9 cellular contexts compared by ENCODE assay signal in genomic region chr20:34215711-34216381, GRCh38. TPM values are rescaled to one million over a fixed set of nuclear protein-coding genes. Genes with fewer than 3 reads are reported as not detected.
DNase-seq lines count a peak whose midpoint lies in the region; ATAC-seq, FAIRE-seq and TF ChIP-seq lines count a peak whose summit lies in the region.
"Had no signal": no experiment of that assay in that cellular context is flagged by ENCODE, and none has a peak within 500 bp of the region (broad histone marks: within the 10 kb centered on the region; RNA-seq: fewer than 3 reads in every experiment).

No MANE protein-coding gene starts in this region.

- FAIRE-seq in kidney (lab: Jason Lieb, UNC), result no peak

- DNase-seq in DMS79 treated with DMSO at 0.1 percent for 48 hours (lab: John Stamatoyannopoulos, UW), result peak; percentile 91
- DNase-seq in NCI-H1436 (lab: John Stamatoyannopoulos, UW), result peak; percentile 54
- DNase-seq in WTC11 (ENCODE audit: low spot score), result peak; percentile 87
- peak; percentile 33 for DNase-seq in cerebellar cortex (ENCODE audit: low spot score)
- DNase-seq in kidney, result peak; percentile 92
- peak; percentile 9 to 57 for DNase-seq in stimulated activated CD4-positive, alpha-beta T cell treated with anti-CD3 and anti-CD28 coated beads, Interleukin-12 subunit alpha, Interleukin-12 subunit beta, amount 100 ng/mL, for 24 hours (ENCODE audit: low read depth in 2 of 2)
- DNase-seq in NAMALWA (ENCODE audit: low spot score), result no peak

- peaks cover 5% of the 10 kb centered on the region; the same call in 1 of the 2 replicates for H3K4me1 Mint-ChIP-seq in WTC11

- H3K27ac ChIP-seq in kidney (ENCODE audit: low read depth in 2 of 2, low read length in 2 of 2), result peak overlapping the region; percentile 59 to 74
- H3K27ac ChIP-seq: SK-N-MC had no signal

- TF ChIP-seq CTCF in WTC11 (IDR thresholded peaks at IDR 0.05) (no peak), kidney (IDR thresholded peaks at IDR 0.05; ENCODE audit: borderline replicate concordance, extremely low read depth, insufficient read depth) (no peak)

- peaks cover 2 to 6% of the 10 kb centered on the region in 2 donors for H3K9me3 ChIP-seq in kidney (ENCODE audit: control insufficient read depth in 1 of 2, low read length in 2 of 2)

- peaks cover 25% of the 10 kb centered on the region for H3K27me3 Mint-ChIP-seq in WTC11 (ENCODE audit: low read depth)

- peak overlapping the region; percentile 46 to 70 for H3K4me3 ChIP-seq in kidney (ENCODE audit: low read length in 2 of 2)
- H3K4me3 ChIP-seq: SK-N-MC had no signal

- peaks cover 11% of the 10 kb centered on the region for H3K9me3 Mint-ChIP-seq in WTC11

- POLR2A ChIA-PET in WTC11 (lab: Charles Lee), result interaction anchor here (0.6 kb wide), 1 partner anchor 118 kb away, joined by 4 read pairs; no protein-coding TSS in a partner anchor

- peaks cover 0 to 7% of the 10 kb centered on the region in 2 donors for H3K4me1 ChIP-seq in kidney (ENCODE audit: control insufficient read depth in 1 of 2, insufficient read depth in 1 of 2, low read depth in 1 of 2, low read length in 2 of 2)

- H3K36me3 Mint-ChIP-seq in WTC11, result peaks cover 7% of the 10 kb centered on the region; the same call in 1 of the 2 replicates

- H3K9ac ChIP-seq in kidney (ENCODE audit: low read length in 2 of 2), result peak overlapping the region in 1 of 2 donors; percentile 51

- intact Hi-C loops in kidney (cut with DNase I), result no loop called here

- CTCF ChIA-PET in WTC11 (lab: Charles Lee), result interaction anchor here (0.7 to 1.0 kb wide), 3 partner anchors 11 to 307 kb away, joined by 3 read pairs; no protein-coding TSS in a partner anchor

- ATAC-seq in WTC11 (peak; percentile 98), GM19455 (IDR thresholded peaks at IDR 0.05; ENCODE audit: unreplicated experiment) (no peak)

- peak overlapping the region; percentile 30; the same call in 1 of the 2 replicates for H3K27ac Mint-ChIP-seq in WTC11

- no peaks in the 10 kb centered on the region for H3K36me3 ChIP-seq in kidney (ENCODE audit: control insufficient read depth in 1 of 2, insufficient read depth in 2 of 2, low read length in 2 of 2)

- no peak overlapping the region for H3K4me3 Mint-ChIP-seq in WTC11

TF ChIP-seq in WTC11, 78 proteins besides CTCF, POLR2A, EP300 and RAD21:
- TF ChIP-seq ELF4 (CRISPR knock-in tag; IDR thresholded peaks at IDR 0.05; ENCODE audit: low read depth), result no peak
- no peak for TF ChIP-seq IRF1 (CRISPR knock-in tag; IDR thresholded peaks at IDR 0.05)
- TF ChIP-seq MAX (CRISPR knock-in tag; IDR thresholded peaks at IDR 0.05), result peak; percentile 85
- peak; percentile 58; the same call in 1 of the 2 replicates for TF ChIP-seq FOXP1 (CRISPR knock-in tag; IDR thresholded peaks at IDR 0.05; ENCODE audit: borderline replicate concordance)
- TF ChIP-seq CREM (CRISPR knock-in tag; IDR thresholded peaks at IDR 0.05), result peak; percentile 67; the same call in 1 of the 2 replicates
- peak; percentile 33; the same call in 1 of the 2 replicates for TF ChIP-seq FOXK1 (CRISPR knock-in tag; IDR thresholded peaks at IDR 0.05)
- peak; percentile 79; the same call in 1 of the 2 replicates for TF ChIP-seq E2F5 (CRISPR knock-in tag; IDR thresholded peaks at IDR 0.05)
- TF ChIP-seq RELA (CRISPR knock-in tag; IDR thresholded peaks at IDR 0.05; ENCODE audit: borderline replicate concordance), result no peak
- TF ChIP-seq GABPB1 (CRISPR knock-in tag; IDR thresholded peaks at IDR 0.05), result peak; percentile 63
- no peak for TF ChIP-seq CDX4 (CRISPR knock-in tag; IDR thresholded peaks at IDR 0.05; ENCODE audit: borderline replicate concordance)
- TF ChIP-seq ZNF317 (CRISPR knock-in tag; IDR thresholded peaks at IDR 0.05; ENCODE audit: borderline replicate concordance, low read depth), result 0 out of 2 replicates have a peak, but pooled peaks have one; percentile 46
- TF ChIP-seq ETV6 (CRISPR knock-in tag; IDR thresholded peaks at IDR 0.05), result peak; percentile 79; the same call in 1 of the 2 replicates
- 0 out of 2 replicates have a peak, but pooled peaks have one; percentile 62 for TF ChIP-seq CBFB (CRISPR knock-in tag; IDR thresholded peaks at IDR 0.05; ENCODE audit: low read depth)
- TF ChIP-seq HMGXB4 (CRISPR knock-in tag; IDR thresholded peaks at IDR 0.05), result peak; percentile 86
- peak; percentile 35; the same call in 1 of the 2 replicates for TF ChIP-seq FOXP4 (CRISPR knock-in tag; IDR thresholded peaks at IDR 0.05)
- TF ChIP-seq STAT6 (CRISPR knock-in tag; conservative IDR thresholded peaks at IDR 0.05; ENCODE audit: low read depth), result no peak

RNA-seq across cellular contexts. Expression of gene ASIP, which starts 25.4 kb away (rescaled TPM):
- not detected in 3 replicates for total RNA-seq in WTC11 (2021)
- not detected for total RNA-seq in kidney
- 0.84 TPM for polyA plus RNA-seq in kidney (ENCODE audit: insufficient read depth, low read depth, low replicate concordance)
